In genomic region chr10:88755753-88756152, GRCh38 we compare ENCODE assay signal across 1 cellular context.
TF ChIP-seq lines count a peak whose summit lies in the region.

No MANE protein-coding gene starts in this region.

TF ChIP-seq in GM12878, 131 proteins besides CTCF, POLR2A, EP300 and RAD21 (continues in another document):
- TF ChIP-seq ELK1 (IDR thresholded peaks at IDR 0.05; ENCODE audit: low read depth, low read length) = no peak
- no peak for TF ChIP-seq NFYA (IDR thresholded peaks at IDR 0.05; ENCODE audit: borderline replicate concordance, low read depth, low read length)
- TF ChIP-seq IRF4 (IDR thresholded peaks at IDR 0.05; ENCODE audit: low read depth, low read length) = no peak
- TF ChIP-seq SUPT20H (IDR thresholded peaks at IDR 0.05; ENCODE audit: borderline replicate concordance, control insufficient read depth, low read depth, low read length) = no peak
- 0 out of 2 replicates have a peak, but pooled peaks have one; percentile 24 for TF ChIP-seq ATF7 (IDR thresholded peaks at IDR 0.05; ENCODE audit: low read depth)
- peak; percentile 39; the same call in 1 of the 2 replicates for TF ChIP-seq CREM (IDR thresholded peaks at IDR 0.05; ENCODE audit: low read depth)
- TF ChIP-seq JUND (IDR thresholded peaks at IDR 0.05; ENCODE audit: low read depth, low read length) = no peak
- no peak for TF ChIP-seq ZNF217 (IDR thresholded peaks at IDR 0.05)
- no peak for TF ChIP-seq ZNF592 (IDR thresholded peaks at IDR 0.05)
- no peak for TF ChIP-seq CEBPZ (IDR thresholded peaks at IDR 0.05; ENCODE audit: low read depth, low read length)
- TF ChIP-seq TAF1 (IDR thresholded peaks at IDR 0.05; ENCODE audit: borderline replicate concordance, low read depth, low read length) = no peak
- no peak for TF ChIP-seq ATF3 (IDR thresholded peaks at IDR 0.05; ENCODE audit: borderline replicate concordance, extremely low read depth, low read depth, low read length)
- TF ChIP-seq SIX5 (IDR thresholded peaks at IDR 0.05; ENCODE audit: low read depth, low read length, severe bottlenecking) = no peak
- no peak for TF ChIP-seq KAT2A (conservative IDR thresholded peaks at IDR 0.05; ENCODE audit: control insufficient read depth, low read depth, low read length)
- no peak for TF ChIP-seq ZNF207 (IDR thresholded peaks at IDR 0.05; ENCODE audit: borderline replicate concordance)
- no peak for TF ChIP-seq BMI1 (IDR thresholded peaks at IDR 0.05; ENCODE audit: borderline replicate concordance)
- no peak for TF ChIP-seq MTA2 (IDR thresholded peaks at IDR 0.05; ENCODE audit: low read depth)
- no peak for TF ChIP-seq POLR2AphosphoS2 (IDR thresholded peaks at IDR 0.05; ENCODE audit: low read depth, low read length)
- TF ChIP-seq EGR1 (IDR thresholded peaks at IDR 0.05; ENCODE audit: borderline replicate concordance in 1 of 2, low read depth in 2 of 2, low read length in 2 of 2) = no peak
- TF ChIP-seq ZNF384 (IDR thresholded peaks at IDR 0.05; ENCODE audit: borderline replicate concordance, low read depth, low read length) = no peak
- peak in 1 of 2 experiments; percentile 99; a peak in 2 of 4 replicates for TF ChIP-seq ETV6 (conservative IDR thresholded peaks at IDR 0.05 in 1 of 2, IDR thresholded peaks at IDR 0.05 in 1 of 2; ENCODE audit: borderline replicate concordance in 1 of 2, low read depth in 1 of 2)
- TF ChIP-seq CBX3 (IDR thresholded peaks at IDR 0.05; ENCODE audit: borderline replicate concordance, low read depth) = no peak
- TF ChIP-seq RB1 (IDR thresholded peaks at IDR 0.05; ENCODE audit: borderline replicate concordance) = no peak
- no peak for TF ChIP-seq ZNF274 (IDR thresholded peaks at IDR 0.05; ENCODE audit: insufficient read depth, insufficient read length)
- no peak for TF ChIP-seq CREB1 (IDR thresholded peaks at IDR 0.05; ENCODE audit: low read depth)
- TF ChIP-seq MAX (IDR thresholded peaks at IDR 0.05; ENCODE audit: low read depth, low read length) = no peak
- no peak for TF ChIP-seq SIN3A (IDR thresholded peaks at IDR 0.05; ENCODE audit: low read depth, low read length)
- peak; percentile 38 to 48; a peak in 1 of 4 replicates for TF ChIP-seq IKZF2 (IDR thresholded peaks at IDR 0.05)
- no peak for TF ChIP-seq POU2F2 (IDR thresholded peaks at IDR 0.05; ENCODE audit: borderline replicate concordance, low read depth, low read length)
- no peak for TF ChIP-seq SUZ12 (IDR thresholded peaks at IDR 0.05; ENCODE audit: unreplicated experiment)
- no peak for TF ChIP-seq USF1 (IDR thresholded peaks at IDR 0.05; ENCODE audit: borderline replicate concordance, extremely low read length, insufficient read depth, low read depth, low read length)
- TF ChIP-seq ZZZ3 (IDR thresholded peaks at IDR 0.05; ENCODE audit: control insufficient read depth, insufficient read length, low read depth) = no peak
- no peak for TF ChIP-seq FOS (IDR thresholded peaks at IDR 0.05; ENCODE audit: borderline replicate concordance, extremely low read depth, insufficient read length)
- TF ChIP-seq TCF12 (IDR thresholded peaks at IDR 0.05; ENCODE audit: low read depth, low read length) = no peak
- no peak for TF ChIP-seq SPI1 (IDR thresholded peaks at IDR 0.05; ENCODE audit: borderline replicate concordance, insufficient read depth, low read depth, low read length)
- TF ChIP-seq MLLT1 (IDR thresholded peaks at IDR 0.05) = no peak
- no peak for TF ChIP-seq ASH2L (IDR thresholded peaks at IDR 0.05; ENCODE audit: borderline replicate concordance, low read depth)
- peak; percentile 73 for TF ChIP-seq EED (IDR thresholded peaks at IDR 0.05; ENCODE audit: low read depth)
- TF ChIP-seq BCL3 (IDR thresholded peaks at IDR 0.05; ENCODE audit: borderline replicate concordance, insufficient read depth, low read depth, low read length, poor library complexity, severe bottlenecking) = peak; percentile 20
- TF ChIP-seq USF2 (IDR thresholded peaks at IDR 0.05; ENCODE audit: borderline replicate concordance, low read depth, low read length) = no peak
- TF ChIP-seq DPF2 (IDR thresholded peaks at IDR 0.05) = no peak
- no peak for TF ChIP-seq RAD51 (IDR thresholded peaks at IDR 0.05)
- no peak for TF ChIP-seq CBFB (IDR thresholded peaks at IDR 0.05; ENCODE audit: low read depth)
- TF ChIP-seq PAX5 (IDR thresholded peaks at IDR 0.05; ENCODE audit: borderline replicate concordance, low read depth, low read length) = no peak
- TF ChIP-seq WRNIP1 (IDR thresholded peaks at IDR 0.05; ENCODE audit: borderline replicate concordance, low read depth, low read length) = no peak
- 0 out of 2 replicates have a peak, but pooled peaks have one; percentile 29 for TF ChIP-seq FOXM1 (IDR thresholded peaks at IDR 0.05; ENCODE audit: low read depth, low read length)
- TF ChIP-seq SMARCA5 (IDR thresholded peaks at IDR 0.05) = no peak
- TF ChIP-seq LARP7 (IDR thresholded peaks at IDR 0.05) = no peak
- no peak for TF ChIP-seq CBX5 (IDR thresholded peaks at IDR 0.05; ENCODE audit: low read depth)
- TF ChIP-seq HCFC1 (IDR thresholded peaks at IDR 0.05; ENCODE audit: low read length) = no peak
- TF ChIP-seq STAT3 (IDR thresholded peaks at IDR 0.05; ENCODE audit: low read depth, low read length) = no peak
- no peak for TF ChIP-seq TCF3 (IDR thresholded peaks at IDR 0.05; ENCODE audit: borderline replicate concordance, insufficient read depth, low read depth, low read length)
- TF ChIP-seq ZBTB33 (IDR thresholded peaks at IDR 0.05) = no peak
- TF ChIP-seq SRF (IDR thresholded peaks at IDR 0.05; ENCODE audit: low read depth in 2 of 2, low read length in 2 of 2) = no peak
- TF ChIP-seq KLF5 (IDR thresholded peaks at IDR 0.05; ENCODE audit: partially characterized antibody) = no peak
- TF ChIP-seq RFX5 (IDR thresholded peaks at IDR 0.05; ENCODE audit: low read depth, low read length) = no peak
- no peak for TF ChIP-seq PAX8 (IDR thresholded peaks at IDR 0.05)
